Comparison of ENCODE assay signal across 1 cellular context in the genomic region with DNA sequence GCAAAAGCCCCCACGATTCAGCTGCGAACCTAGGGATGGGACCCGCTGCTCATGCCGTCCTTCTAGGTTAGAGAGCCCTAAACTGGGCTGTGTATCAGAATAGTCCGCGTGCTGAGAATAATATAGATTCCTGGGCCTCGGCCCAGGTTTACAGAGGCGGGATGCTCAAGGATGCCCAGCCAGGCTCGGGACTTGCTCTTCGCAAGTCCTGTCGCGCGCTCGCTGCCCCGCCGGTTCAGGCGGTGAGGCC.
TF ChIP-seq lines count a peak whose summit lies in the region.

No MANE protein-coding gene starts in this region.

TF ChIP-seq in HepG2, 621 proteins besides CTCF, POLR2A, EP300 and RAD21 (continued from another document):
- TF ChIP-seq, protein P1, sequence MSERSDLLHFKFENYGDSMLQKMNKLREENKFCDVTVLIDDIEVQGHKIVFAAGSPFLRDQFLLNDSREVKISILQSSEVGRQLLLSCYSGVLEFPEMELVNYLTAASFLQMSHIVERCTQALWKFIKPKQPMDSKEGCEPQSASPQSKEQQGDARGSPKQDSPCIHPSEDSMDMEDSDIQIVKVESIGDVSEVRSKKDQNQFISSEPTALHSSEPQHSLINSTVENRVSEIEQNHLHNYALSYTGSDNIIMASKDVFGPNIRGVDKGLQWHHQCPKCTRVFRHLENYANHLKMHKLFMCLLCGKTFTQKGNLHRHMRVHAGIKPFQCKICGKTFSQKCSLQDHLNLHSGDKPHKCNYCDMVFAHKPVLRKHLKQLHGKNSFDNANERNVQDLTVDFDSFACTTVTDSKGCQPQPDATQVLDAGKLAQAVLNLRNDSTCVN (CRISPR knock-in tag; IDR thresholded peaks at IDR 0.05; ENCODE audit: borderline replicate concordance): 0 out of 2 replicates have a peak, but pooled peaks have one; percentile 11
- TF ChIP-seq, protein P2, sequence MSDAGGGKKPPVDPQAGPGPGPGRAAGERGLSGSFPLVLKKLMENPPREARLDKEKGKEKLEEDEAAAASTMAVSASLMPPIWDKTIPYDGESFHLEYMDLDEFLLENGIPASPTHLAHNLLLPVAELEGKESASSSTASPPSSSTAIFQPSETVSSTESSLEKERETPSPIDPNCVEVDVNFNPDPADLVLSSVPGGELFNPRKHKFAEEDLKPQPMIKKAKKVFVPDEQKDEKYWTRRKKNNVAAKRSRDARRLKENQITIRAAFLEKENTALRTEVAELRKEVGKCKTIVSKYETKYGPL (CRISPR knock-in tag; IDR thresholded peaks at IDR 0.05): 0 out of 2 replicates have a peak, but pooled peaks have one; percentile 1
- TF ChIP-seq ZNF232 (CRISPR knock-in tag; IDR thresholded peaks at IDR 0.05; ENCODE audit: borderline replicate concordance) (peak; percentile 79; the same call in 1 of the 2 replicates), ZNF891 (CRISPR knock-in tag; IDR thresholded peaks at IDR 0.05) (no peak), SNAI1 (CRISPR knock-in tag; IDR thresholded peaks at IDR 0.05; ENCODE audit: borderline replicate concordance) (peak; percentile 65; the same call in 1 of the 2 replicates), NCOR1 (IDR thresholded peaks at IDR 0.05; ENCODE audit: borderline replicate concordance, low read length) (no peak), RCOR2 (CRISPR knock-in tag; IDR thresholded peaks at IDR 0.05) (0 out of 2 replicates have a peak, but pooled peaks have one; percentile 22), ZNF205 (CRISPR knock-in tag; IDR thresholded peaks at IDR 0.05) (0 out of 2 replicates have a peak, but pooled peaks have one; percentile 45), ZNF431 (CRISPR knock-in tag; IDR thresholded peaks at IDR 0.05; ENCODE audit: borderline replicate concordance, low read depth) (peak; percentile 78; the same call in 1 of the 2 replicates), FOXA3 (CRISPR knock-in tag; IDR thresholded peaks at IDR 0.05) (no peak), FOXC1 (CRISPR knock-in tag; IDR thresholded peaks at IDR 0.05; ENCODE audit: borderline replicate concordance) (0 out of 2 replicates have a peak, but pooled peaks have one; percentile 30), DNMT3B (CRISPR knock-in tag; conservative IDR thresholded peaks at IDR 0.05) (0 out of 2 replicates have a peak, but pooled peaks have one; percentile 27), ZNF660 (CRISPR knock-in tag; IDR thresholded peaks at IDR 0.05; ENCODE audit: borderline replicate concordance, low read depth) (no peak), TEAD3 (CRISPR knock-in tag; optimal IDR thresholded peaks at IDR 0.05; ENCODE audit: borderline replicate concordance) (no peak), ZBTB42 (CRISPR knock-in tag; IDR thresholded peaks at IDR 0.05) (0 out of 2 replicates have a peak, but pooled peaks have one; percentile 32), ZNF83 (CRISPR knock-in tag; IDR thresholded peaks at IDR 0.05; ENCODE audit: borderline replicate concordance) (peak; percentile 76; the same call in 1 of the 2 replicates), KLF13 (CRISPR knock-in tag; IDR thresholded peaks at IDR 0.05) (0 out of 2 replicates have a peak, but pooled peaks have one; percentile 74), IRF2 (CRISPR knock-in tag; IDR thresholded peaks at IDR 0.05) (no peak)
- TF ChIP-seq, protein P3, sequence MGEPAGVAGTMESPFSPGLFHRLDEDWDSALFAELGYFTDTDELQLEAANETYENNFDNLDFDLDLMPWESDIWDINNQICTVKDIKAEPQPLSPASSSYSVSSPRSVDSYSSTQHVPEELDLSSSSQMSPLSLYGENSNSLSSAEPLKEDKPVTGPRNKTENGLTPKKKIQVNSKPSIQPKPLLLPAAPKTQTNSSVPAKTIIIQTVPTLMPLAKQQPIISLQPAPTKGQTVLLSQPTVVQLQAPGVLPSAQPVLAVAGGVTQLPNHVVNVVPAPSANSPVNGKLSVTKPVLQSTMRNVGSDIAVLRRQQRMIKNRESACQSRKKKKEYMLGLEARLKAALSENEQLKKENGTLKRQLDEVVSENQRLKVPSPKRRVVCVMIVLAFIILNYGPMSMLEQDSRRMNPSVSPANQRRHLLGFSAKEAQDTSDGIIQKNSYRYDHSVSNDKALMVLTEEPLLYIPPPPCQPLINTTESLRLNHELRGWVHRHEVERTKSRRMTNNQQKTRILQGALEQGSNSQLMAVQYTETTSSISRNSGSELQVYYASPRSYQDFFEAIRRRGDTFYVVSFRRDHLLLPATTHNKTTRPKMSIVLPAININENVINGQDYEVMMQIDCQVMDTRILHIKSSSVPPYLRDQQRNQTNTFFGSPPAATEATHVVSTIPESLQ (CRISPR knock-in tag; conservative IDR thresholded peaks at IDR 0.05): peak; percentile 45; the same call in 1 of the 2 replicates
- TF ChIP-seq, protein P4, sequence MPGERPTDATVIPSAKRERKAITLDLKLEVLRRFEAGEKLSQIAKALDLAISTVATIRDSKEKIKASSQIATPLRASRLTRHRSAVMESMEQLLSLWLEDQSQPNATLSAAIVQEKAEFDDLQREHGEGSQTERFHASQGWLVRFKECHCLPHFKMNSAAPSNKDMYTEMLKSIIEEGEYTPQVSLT (CRISPR knock-in tag; IDR thresholded peaks at IDR 0.05; ENCODE audit: borderline replicate concordance, low read depth): no peak
- TF ChIP-seq, protein P5, sequence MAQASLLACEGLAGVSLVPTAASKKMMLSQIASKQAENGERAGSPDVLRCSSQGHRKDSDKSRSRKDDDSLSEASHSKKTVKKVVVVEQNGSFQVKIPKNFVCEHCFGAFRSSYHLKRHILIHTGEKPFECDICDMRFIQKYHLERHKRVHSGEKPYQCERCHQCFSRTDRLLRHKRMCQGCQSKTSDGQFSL (CRISPR knock-in tag; IDR thresholded peaks at IDR 0.05): no peak
